In genomic region chr1:208456487-208456886, GRCh38 we compare ENCODE assay signal across 22 cellular contexts.
DNase-seq lines count a peak whose midpoint lies in the region; ATAC-seq, FAIRE-seq and TF ChIP-seq lines count a peak whose summit lies in the region.
"Had no signal": no experiment of that assay in that cellular context is flagged by ENCODE, and none has a peak within 500 bp of the region (broad histone marks: within the 10 kb centered on the region; RNA-seq: fewer than 3 reads in every experiment).

No MANE protein-coding gene starts in this region.

- H3K79me1 ChIP-seq in IMR-90 (ENCODE audit: low read depth in 1 of 2, low read length in 2 of 2) (no peaks in the 10 kb centered on the region), H1 (ENCODE audit: low read depth, low read length) (no peaks in the 10 kb centered on the region)

- intact Hi-C loops in IMR-90 (cut with micrococcal nuclease), result no loop called here
- intact Hi-C loops in Caco-2 (cut with micrococcal nuclease; ENCODE audit: unreplicated experiment), result no loop called here

- H3K9me2 ChIP-seq in SK-N-SH, result no peaks in the 10 kb centered on the region

- H3K4me1 ChIP-seq in SK-N-SH (ENCODE audit: control insufficient read depth in 1 of 2, insufficient read depth in 2 of 2, low read depth in 1 of 2, low read length in 1 of 2) (peaks cover 0 to 4% of the 10 kb centered on the region in 2 experiments; a peak in 2 of 4 replicates), IMR-90 (ENCODE audit: control insufficient read depth, insufficient read depth, low read length) (no peaks in the 10 kb centered on the region), H1 (replicated peaks in 1 of 4; ENCODE audit: control insufficient read depth in 3 of 4, insufficient read depth in 4 of 4, low read length in 3 of 4) (peaks cover 0 to 4% (median 0%) of the 10 kb centered on the region in 4 experiments; a peak in 1 of 7 replicates), smooth muscle cell (ENCODE audit: low read depth) (no peaks in the 10 kb centered on the region), Caco-2 (no peaks in the 10 kb centered on the region)
- H3K4me1 ChIP-seq: A549 had no signal

- dilution Hi-C loops in IMR-90 (cut with HindIII; ENCODE audit: low sequenced_read_pairs, unreplicated experiment), result no loop called here

- POLR2A ChIA-PET in SK-N-SH (lab: Yijun Ruan, JAX), result no interaction called here
- POLR2A ChIA-PET in IMR-90 (lab: Charles Lee; ENCODE audit: unreplicated experiment), result no interaction called here
- POLR2A ChIA-PET in H1 (lab: Charles Lee; ENCODE audit: partially characterized antibody), result no interaction called here
- POLR2A ChIA-PET in Caco-2 (lab: Charles Lee), result no interaction called here
- POLR2A ChIA-PET in activated CD4-positive, alpha-beta memory T cell treated with anti-CD3 and anti-CD28 coated beads, Interleukin-2, amount 10 ng/mL, durations not matched to agents 7 days and 5 days (lab: Charles Lee), result no interaction called here

- no peak overlapping the region for H3K23ac ChIP-seq in IMR-90 (ENCODE audit: low read depth, low read length)
- H3K23ac ChIP-seq in H1 (ENCODE audit: insufficient read length), result no peak overlapping the region

- FAIRE-seq in H1 (lab: Jason Lieb, UNC), result no peak
- FAIRE-seq: A549, D721Med, G401.6, GM12891, GM19239 had no signal

- H3K36me3 ChIP-seq in SK-N-SH (replicated peaks in 1 of 2; ENCODE audit: control insufficient read depth in 1 of 2, insufficient read depth in 2 of 2, low read length in 1 of 2) (no peaks in the 10 kb centered on the region), IMR-90 (ENCODE audit: control insufficient read depth, insufficient read depth, low read length) (no peaks in the 10 kb centered on the region), H1 (ENCODE audit: control insufficient read depth in 2 of 4, insufficient read depth in 4 of 4, low read length in 3 of 4) (no peaks in the 10 kb centered on the region), smooth muscle cell (ENCODE audit: low read depth) (no peaks in the 10 kb centered on the region), Caco-2 (ENCODE audit: control insufficient read depth, insufficient read depth, low read length) (no peaks in the 10 kb centered on the region)
- H3K36me3 ChIP-seq: BLaER1 treated with 17β-estradiol and CSF1 and Interleukin-3, amounts not matched to agents 10 nM and 100 nM had no signal

- TF ChIP-seq RAD21 in SK-N-SH (IDR thresholded peaks at IDR 0.05; ENCODE audit: low read length) (no peak), IMR-90 (IDR thresholded peaks at IDR 0.05; ENCODE audit: low read length) (no peak), H1 (IDR thresholded peaks at IDR 0.05 in 1 of 2, conservative IDR thresholded peaks at IDR 0.05 in 1 of 2; ENCODE audit: low read depth in 2 of 2, low read length in 2 of 2) (no peak)

- no peak overlapping the region for H3K27ac Mint-ChIP-seq in Caco-2 (ENCODE audit: unreplicated experiment)
- H3K27ac Mint-ChIP-seq in activated CD4-positive, alpha-beta memory T cell treated with anti-CD3 and anti-CD28 coated beads, Interleukin-2, amount 10 ng/mL, durations not matched to agents 7 days and 5 days, result no peak overlapping the region
- H3K27ac Mint-ChIP-seq: B cell; CD4-positive, alpha-beta T cell; CD8-positive, alpha-beta T cell had no signal

- H3K9me3 Mint-ChIP-seq in Caco-2 (ENCODE audit: unreplicated experiment), result no peaks in the 10 kb centered on the region
- peaks cover 2% of the 10 kb centered on the region for H3K9me3 Mint-ChIP-seq in activated CD4-positive, alpha-beta memory T cell treated with anti-CD3 and anti-CD28 coated beads, Interleukin-2, amount 10 ng/mL, durations not matched to agents 7 days and 5 days

- TF ChIP-seq EP300 in SK-N-SH (IDR thresholded peaks at IDR 0.05; ENCODE audit: borderline replicate concordance in 1 of 2, low read depth in 1 of 2, low read length in 1 of 2) (no peak), H1 (IDR thresholded peaks at IDR 0.05; ENCODE audit: borderline replicate concordance in 1 of 2, low read depth in 2 of 2, low read length in 2 of 2) (no peak)

- DNase-seq in SK-N-SH (no peak), IMR-90 (no peak), H1 (ENCODE audit: low read depth in 1 of 2, low spot score in 2 of 2) (no peak), smooth muscle cell (lab: John Stamatoyannopoulos, UW; ENCODE audit: unreplicated experiment) (no peak), Caco-2 (no peak)
- no peak for DNase-seq in activated CD4-positive, alpha-beta memory T cell treated with anti-CD3 and anti-CD28 coated beads, Interleukin-2, amount 10 ng/mL, durations not matched to agents 7 days and 5 days
- DNase-seq: AML-193; Calu3; CD4-positive, alpha-beta T cell; CD8-positive, alpha-beta T cell; DMS79 treated with DMSO at 0.1 percent for 48 hours; GF-D8 had no signal

- WGBS in SK-N-SH (ENCODE audit: low lambda C conversion rate), result 68% methylated on average over 2 of the region's 2 CpGs
- WGBS in IMR-90 (ENCODE audit: extremely low coverage in 2 of 2, insufficient read length in 1 of 2), 2 experiments, result no CpG with 5 or more reads among the region's 2 CpGs
- WGBS in H1 (ENCODE audit: extremely low coverage in 1 of 2, insufficient coverage in 1 of 2, insufficient read length in 1 of 2, insufficient replicate concordance in 2 of 2, low coverage in 1 of 2, low lambda C conversion rate in 2 of 2, missing lambda C conversion rate in 1 of 2), 2 experiments, result 89% methylated on average over 2 of the region's 2 CpGs; no CpG with 5 or more reads in 1 of the 2 experiments
- 98% methylated on average over 2 of the region's 2 CpGs for WGBS in smooth muscle cell (ENCODE audit: low lambda C conversion rate)

- no peaks in the 10 kb centered on the region for H3F3A ChIP-seq in SK-N-SH (replicated peaks; ENCODE audit: insufficient read depth)
- H3F3A ChIP-seq in smooth muscle cell (ENCODE audit: low read depth), result no peaks in the 10 kb centered on the region

- H3K4ac ChIP-seq in IMR-90 (ENCODE audit: low read depth, low read length) (no peak overlapping the region), H1 (replicated peaks; ENCODE audit: insufficient read length, low read depth, low read length) (no peak overlapping the region)

- H3K79me2 ChIP-seq in SK-N-SH (ENCODE audit: insufficient read depth) (no peaks in the 10 kb centered on the region), H1 (ENCODE audit: control insufficient read depth in 1 of 2, insufficient read depth in 2 of 2, low read length in 2 of 2) (no peaks in the 10 kb centered on the region), smooth muscle cell (ENCODE audit: low read depth) (no peaks in the 10 kb centered on the region)

- H3K27me3 ChIP-seq in SK-N-SH (ENCODE audit: insufficient read depth), result no peaks in the 10 kb centered on the region
- H3K27me3 ChIP-seq in IMR-90 (ENCODE audit: control insufficient read depth, insufficient read depth, low read length), result no peaks in the 10 kb centered on the region
- H3K27me3 ChIP-seq in H1 (replicated peaks in 1 of 4; ENCODE audit: control insufficient read depth in 3 of 4, extremely low read depth in 1 of 4, insufficient read depth in 3 of 4, low read length in 3 of 4), result no peaks in the 10 kb centered on the region
- H3K27me3 ChIP-seq in smooth muscle cell (ENCODE audit: low read depth), result no peaks in the 10 kb centered on the region
- H3K27me3 ChIP-seq in Caco-2 (replicated peaks; ENCODE audit: control insufficient read depth, insufficient read depth, low read length), result no peaks in the 10 kb centered on the region
- H3K27me3 ChIP-seq: BLaER1 treated with 17β-estradiol and CSF1 and Interleukin-3, amounts not matched to agents 10 nM and 100 nM had no signal

- H2BK5ac ChIP-seq in IMR-90 (ENCODE audit: low read depth, low read length, poor library complexity, severe bottlenecking), result no peak overlapping the region
- H2BK5ac ChIP-seq in H1 (ENCODE audit: low read depth, low read length), result no peak overlapping the region

- H3K18ac ChIP-seq in IMR-90 (ENCODE audit: low read depth, low read length) (no peak overlapping the region), H1 (ENCODE audit: extremely low read depth, low read length) (no peak overlapping the region)

- no peak overlapping the region for H4K8ac ChIP-seq in IMR-90 (ENCODE audit: low read depth in 2 of 2, low read length in 2 of 2)
- H4K8ac ChIP-seq in H1 (ENCODE audit: extremely low read depth, insufficient read depth, low read length), result no peak overlapping the region

- peak overlapping the region; percentile 55 to 72; a peak in 3 of 4 replicates for H3K27ac ChIP-seq in SK-N-SH (ENCODE audit: low read depth in 2 of 2, low read length in 1 of 2)
- H3K27ac ChIP-seq in IMR-90 (ENCODE audit: insufficient read depth, low read length), result no peak overlapping the region
- no peak overlapping the region for H3K27ac ChIP-seq in H1 (ENCODE audit: low read depth, low read length)
- H3K27ac ChIP-seq in smooth muscle cell (ENCODE audit: low read depth), result peak overlapping the region; percentile 21
- H3K27ac ChIP-seq: 22Rv1; A549; BLaER1 treated with 17β-estradiol and CSF1 and Interleukin-3, amounts not matched to agents 10 nM and 100 nM; C4-2B had no signal

- H3K36me3 Mint-ChIP-seq in Caco-2 (ENCODE audit: insufficient read depth, unreplicated experiment), result no peaks in the 10 kb centered on the region
- no peaks in the 10 kb centered on the region for H3K36me3 Mint-ChIP-seq in activated CD4-positive, alpha-beta memory T cell treated with anti-CD3 and anti-CD28 coated beads, Interleukin-2, amount 10 ng/mL, durations not matched to agents 7 days and 5 days (ENCODE audit: low read depth)
- H3K36me3 Mint-ChIP-seq: CD8-positive, alpha-beta T cell had no signal

- no peak for ATAC-seq in SK-N-SH treated with all-trans-retinoic acid at 6 μM for 48 hours
- no peak for ATAC-seq in IMR-90 (ENCODE audit: low read depth)
- ATAC-seq: A549; CD8-positive, alpha-beta T cell had no signal

- BruUV-seq in IMR-90 (replicated peaks; lab: Mats Ljungman, UMichigan), result no TSS peak
- no TSS peak for BruUV-seq in Caco-2 (replicated peaks; lab: Mats Ljungman, UMichigan)

- H2AK5ac ChIP-seq in IMR-90 (ENCODE audit: low read depth, low read length) (no peak overlapping the region), H1 (ENCODE audit: low read depth, low read length) (no peak overlapping the region)

- H4K20me1 ChIP-seq in SK-N-SH (ENCODE audit: insufficient read depth) (no peaks in the 10 kb centered on the region), IMR-90 (ENCODE audit: insufficient read depth, low read length) (no peaks in the 10 kb centered on the region), H1 (replicated peaks in 1 of 2; ENCODE audit: control insufficient read depth in 1 of 2, insufficient read depth in 2 of 2, low read length in 2 of 2) (no peaks in the 10 kb centered on the region), smooth muscle cell (ENCODE audit: low read depth) (no peaks in the 10 kb centered on the region)
- H4K20me1 ChIP-seq: BLaER1 treated with 17β-estradiol and CSF1 and Interleukin-3, amounts not matched to agents 10 nM and 100 nM had no signal

- H3K4me3 ChIP-seq in SK-N-SH (ENCODE audit: low read depth in 2 of 2, low read length in 1 of 2), result no peak overlapping the region
- no peak overlapping the region for H3K4me3 ChIP-seq in IMR-90 (ENCODE audit: insufficient read depth, low read depth, low read length)
- no peak overlapping the region for H3K4me3 ChIP-seq in H1 (ENCODE audit: extremely low read depth in 1 of 4, insufficient read depth in 2 of 4, low read depth in 3 of 4, low read length in 4 of 4)
- H3K4me3 ChIP-seq in smooth muscle cell, result no peak overlapping the region
- H3K4me3 ChIP-seq in Caco-2 (ENCODE audit: low read depth, low read length), result no peak overlapping the region
- H3K4me3 ChIP-seq: A549; BLaER1 treated with 17β-estradiol and CSF1 and Interleukin-3, amounts not matched to agents 10 nM and 100 nM had no signal

- no peak overlapping the region for H2AK9ac ChIP-seq in IMR-90 (replicated peaks; ENCODE audit: low read depth, low read length, poor library complexity)

- TF ChIP-seq CTCF in SK-N-SH (IDR thresholded peaks at IDR 0.05) (no peak), IMR-90 (conservative IDR thresholded peaks at IDR 0.05; ENCODE audit: low read depth, low read length) (no peak), H1 (IDR thresholded peaks at IDR 0.05; ENCODE audit: control extremely low read depth in 1 of 3, insufficient read depth in 1 of 3, low read depth in 1 of 3, low read length in 3 of 3) (no peak), smooth muscle cell (IDR thresholded peaks at IDR 0.05; ENCODE audit: borderline replicate concordance, insufficient read depth, poor library complexity, severe bottlenecking) (no peak), Caco-2 (IDR thresholded peaks at IDR 0.05; ENCODE audit: insufficient read depth in 1 of 2, low read depth in 1 of 2, low read length in 1 of 2, severe bottlenecking in 1 of 2, unreplicated experiment in 1 of 2) (no peak)

- H2BK120ac ChIP-seq in IMR-90 (ENCODE audit: low read depth, low read length), result no peak overlapping the region
- no peak overlapping the region for H2BK120ac ChIP-seq in H1 (replicated peaks; ENCODE audit: low read depth, low read length)

- H3K4me3 Mint-ChIP-seq in Caco-2 (ENCODE audit: unreplicated experiment), result no peak overlapping the region
- H3K4me3 Mint-ChIP-seq in activated CD4-positive, alpha-beta memory T cell treated with anti-CD3 and anti-CD28 coated beads, Interleukin-2, amount 10 ng/mL, durations not matched to agents 7 days and 5 days, result no peak overlapping the region
- H3K4me3 Mint-ChIP-seq: B cell; CD4-positive, alpha-beta T cell; CD8-positive, alpha-beta T cell had no signal

- CTCF ChIA-PET in SK-N-SH (lab: Yijun Ruan, JAX), result no interaction called here
- CTCF ChIA-PET in IMR-90 (lab: Yijun Ruan, JAX), result no interaction called here
- CTCF ChIA-PET in H1 (lab: Charles Lee; ENCODE audit: partially characterized antibody), result no interaction called here
- CTCF ChIA-PET in Caco-2 (lab: Charles Lee), result no interaction called here
- CTCF ChIA-PET in activated CD4-positive, alpha-beta memory T cell treated with anti-CD3 and anti-CD28 coated beads, Interleukin-2, amount 10 ng/mL, durations not matched to agents 7 days and 5 days (lab: Charles Lee), result no interaction called here

- no peak overlapping the region for H3K14ac ChIP-seq in IMR-90 (replicated peaks; ENCODE audit: low read depth, low read length)
- H3K14ac ChIP-seq in H1 (ENCODE audit: insufficient read length), result no peak overlapping the region

- no peaks in the 10 kb centered on the region; the same call in 1 of the 2 replicates for H3K23me2 ChIP-seq in H1 (ENCODE audit: low read depth, low read length)

- H4K91ac ChIP-seq in IMR-90 (ENCODE audit: insufficient read depth, low read depth, low read length) (no peak overlapping the region), H1 (replicated peaks; ENCODE audit: insufficient read length, low read length) (no peak overlapping the region)

- TF ChIP-seq POLR2A in IMR-90 (IDR thresholded peaks at IDR 0.05; ENCODE audit: low read depth, low read length) (no peak), H1 (IDR thresholded peaks at IDR 0.05; ENCODE audit: control extremely low read depth in 1 of 2, low read depth in 2 of 2, low read length in 2 of 2) (no peak)

- peaks cover 11% of the 10 kb centered on the region for H3K27me3 Mint-ChIP-seq in Caco-2 (ENCODE audit: insufficient read depth, unreplicated experiment)
- H3K27me3 Mint-ChIP-seq in activated CD4-positive, alpha-beta memory T cell treated with anti-CD3 and anti-CD28 coated beads, Interleukin-2, amount 10 ng/mL, durations not matched to agents 7 days and 5 days, result no peaks in the 10 kb centered on the region

- H3K9ac ChIP-seq in SK-N-SH (no peak overlapping the region), IMR-90 (ENCODE audit: low read depth, low read length) (no peak overlapping the region), H1 (replicated peaks in 1 of 4; ENCODE audit: extremely low read depth in 1 of 4, low read depth in 3 of 4, low read length in 3 of 4) (no peak overlapping the region), smooth muscle cell (ENCODE audit: low read depth) (no peak overlapping the region)
- H3K9ac ChIP-seq: BLaER1 treated with 17β-estradiol and CSF1 and Interleukin-3, amounts not matched to agents 10 nM and 100 nM had no signal

- no peak overlapping the region for H2BK12ac ChIP-seq in H1 (ENCODE audit: low read depth, low read length)

- H4K5ac ChIP-seq in IMR-90 (ENCODE audit: low read depth, low read length) (no peak overlapping the region), H1 (ENCODE audit: insufficient read length, low read depth, low read length) (no peak overlapping the region)

- in situ Hi-C loops in IMR-90 (cut with MboI; ENCODE audit: low sequenced_read_pairs), result no loop called here

- H3K56ac ChIP-seq in IMR-90 (ENCODE audit: extremely low read depth, insufficient read depth, low read length) (no peak overlapping the region), H1 (replicated peaks; ENCODE audit: insufficient read length, low read depth, low read length) (no peak overlapping the region)

- H3K4me2 ChIP-seq in SK-N-SH (no peak overlapping the region), IMR-90 (ENCODE audit: low read depth, low read length) (no peak overlapping the region), H1 (ENCODE audit: insufficient read depth in 1 of 2, low read depth in 2 of 2, low read length in 2 of 2) (no peak overlapping the region), smooth muscle cell (no peak overlapping the region)
- H3K4me2 ChIP-seq: A549; BLaER1 treated with 17β-estradiol and CSF1 and Interleukin-3, amounts not matched to agents 10 nM and 100 nM had no signal

- no peaks in the 10 kb centered on the region for H3K9me3 ChIP-seq in SK-N-SH
- no peaks in the 10 kb centered on the region for H3K9me3 ChIP-seq in IMR-90 (ENCODE audit: control insufficient read depth, insufficient read depth, low read length)
- no peaks in the 10 kb centered on the region for H3K9me3 ChIP-seq in H1 (ENCODE audit: insufficient read depth in 2 of 2, low read depth in 1 of 2, low read length in 1 of 2)
- H3K9me3 ChIP-seq in smooth muscle cell (replicated peaks; ENCODE audit: low read depth), result no peaks in the 10 kb centered on the region
- no peaks in the 10 kb centered on the region for H3K9me3 ChIP-seq in Caco-2
- H3K9me3 ChIP-seq: A549; BLaER1 treated with 17β-estradiol and CSF1 and Interleukin-3, amounts not matched to agents 10 nM and 100 nM had no signal

- no peak overlapping the region for H2BK20ac ChIP-seq in IMR-90 (ENCODE audit: low read depth, low read length)
- no peak overlapping the region for H2BK20ac ChIP-seq in H1 (ENCODE audit: low read length)

- H2AFZ ChIP-seq in SK-N-SH (ENCODE audit: low read depth) (0 out of 2 replicates have a peak overlapping the region, but pooled peaks have one; percentile 16), IMR-90 (replicated peaks; ENCODE audit: low read length, poor library complexity) (no peak overlapping the region), H1 (ENCODE audit: low read length) (no peak overlapping the region), smooth muscle cell (ENCODE audit: low read depth) (no peak overlapping the region)

- H2BK15ac ChIP-seq in IMR-90 (ENCODE audit: low read depth, low read length), result no peak overlapping the region
- H2BK15ac ChIP-seq in H1 (ENCODE audit: low read length), result no peak overlapping the region

- no peaks in the 10 kb centered on the region for H3K9me1 ChIP-seq in IMR-90 (ENCODE audit: insufficient read depth, low read length)

- H3K4me1 Mint-ChIP-seq in Caco-2 (ENCODE audit: low read depth, unreplicated experiment), result no peaks in the 10 kb centered on the region
- no peaks in the 10 kb centered on the region for H3K4me1 Mint-ChIP-seq in activated CD4-positive, alpha-beta memory T cell treated with anti-CD3 and anti-CD28 coated beads, Interleukin-2, amount 10 ng/mL, durations not matched to agents 7 days and 5 days
- H3K4me1 Mint-ChIP-seq: B cell had no signal

Comparison
In these comparisons a context has a peak if more than half of its experiments do, and no peak if none do; other contexts are left out.
1. H3K27ac ChIP-seq: peak in SK-N-SH (2 of 2) and smooth muscle cell (single experiment); none in IMR-90 (single experiment) and H1 (single experiment).